ENCODE assay signal across 8 cellular contexts in genomic region chr9:131727795-131728545, GRCh38. TPM values are rescaled to one million over a fixed set of nuclear protein-coding genes. Genes with fewer than 3 reads are reported as not detected.
DNase-seq lines count a peak whose midpoint lies in the region; ATAC-seq and TF ChIP-seq lines count a peak whose summit lies in the region.

No MANE protein-coding gene starts in this region.

- H3K4me1 ChIP-seq in esophagus squamous epithelium, result peaks cover 42 to 86% (median 60%) of the 10 kb centered on the region in 3 donors

- peak overlapping the region in 1 of 4 donors; percentile 10 for H3K4me3 ChIP-seq in esophagus squamous epithelium

- peaks cover 22% of the 10 kb centered on the region for H3K36me3 Mint-ChIP-seq in activated CD4-positive, alpha-beta T cell treated with anti-CD3 and anti-CD28 coated beads for 36 hours (ENCODE audit: low read depth)

- DNase-seq in activated CD4-positive, alpha-beta T cell treated with anti-CD3 and anti-CD28 coated beads for 36 hours, result peak; percentile 44
- DNase-seq in activated CD4-positive, alpha-beta T cell treated with anti-CD3 and anti-CD28 coated beads, Interleukin-2, amount 50 U/mL, for 4 hours, result no peak
- peak; percentile 54 for DNase-seq in RWPE1 (ENCODE audit: low spot score)
- no peak for DNase-seq in esophagus squamous epithelium (lab: John Stamatoyannopoulos, UW)
- DNase-seq in stimulated activated naive CD8-positive, alpha-beta T cell treated with anti-CD3 and anti-CD28 coated beads, Interleukin-15, amount 100 ng/mL, for 72 hours, result peak in 1 of 2 donors; percentile 37
- DNase-seq in 8988T, result no peak
- no peak for DNase-seq in left colon

- H3K27me3 Mint-ChIP-seq in activated CD4-positive, alpha-beta T cell treated with anti-CD3 and anti-CD28 coated beads for 36 hours, result no peaks in the 10 kb centered on the region
- no peaks in the 10 kb centered on the region for H3K27me3 Mint-ChIP-seq in stimulated activated naive CD8-positive, alpha-beta T cell treated with anti-CD3 and anti-CD28 coated beads, Interleukin-15, amount 100 ng/mL, for 72 hours

- POLR2A ChIA-PET in activated CD4-positive, alpha-beta T cell treated with anti-CD3 and anti-CD28 coated beads for 36 hours (lab: Charles Lee), result interaction anchor here (0.6 to 2.5 kb wide), 9 partner anchors 9 to 472 kb away, joined by 3 to 19 read pairs (median 4); no protein-coding TSS in a partner anchor
- POLR2A ChIA-PET in RWPE1 (lab: Yijun Ruan, JAX; ENCODE audit: low non-redundant PET), result interaction anchor here (0.8 kb wide), 1 partner anchor 115 kb away, joined by 3 read pairs; no protein-coding TSS in a partner anchor

- no peak for TF ChIP-seq POLR2A in esophagus squamous epithelium (IDR thresholded peaks at IDR 0.05)

- no peak for TF ChIP-seq CTCF in RWPE1 (conservative IDR thresholded peaks at IDR 0.05; ENCODE audit: low read depth)
- no peak for TF ChIP-seq CTCF in esophagus squamous epithelium (IDR thresholded peaks at IDR 0.05)

- H3K9me3 ChIP-seq in esophagus squamous epithelium, result no peaks in the 10 kb centered on the region

- H3K27ac Mint-ChIP-seq in activated CD4-positive, alpha-beta T cell treated with anti-CD3 and anti-CD28 coated beads for 36 hours, result peak overlapping the region; percentile 93
- H3K27ac Mint-ChIP-seq in stimulated activated naive CD8-positive, alpha-beta T cell treated with anti-CD3 and anti-CD28 coated beads, Interleukin-15, amount 100 ng/mL, for 72 hours, result peak overlapping the region; percentile 96

- peak overlapping the region; percentile 66 for H3K4me3 Mint-ChIP-seq in activated CD4-positive, alpha-beta T cell treated with anti-CD3 and anti-CD28 coated beads for 36 hours
- H3K4me3 Mint-ChIP-seq in stimulated activated naive CD8-positive, alpha-beta T cell treated with anti-CD3 and anti-CD28 coated beads, Interleukin-15, amount 100 ng/mL, for 72 hours, result peak overlapping the region; percentile 85 to 86

- no peaks in the 10 kb centered on the region for H3K36me3 ChIP-seq in esophagus squamous epithelium

- H3K9me3 Mint-ChIP-seq in activated CD4-positive, alpha-beta T cell treated with anti-CD3 and anti-CD28 coated beads for 36 hours (ENCODE audit: low read depth), result no peaks in the 10 kb centered on the region
- H3K9me3 Mint-ChIP-seq in stimulated activated naive CD8-positive, alpha-beta T cell treated with anti-CD3 and anti-CD28 coated beads, Interleukin-15, amount 100 ng/mL, for 72 hours, result no peaks in the 10 kb centered on the region

- peak; percentile 3 for ATAC-seq in activated CD4-positive, alpha-beta T cell treated with anti-CD3 and anti-CD28 coated beads for 36 hours
- peak; percentile 37 for ATAC-seq in stimulated activated naive CD8-positive, alpha-beta T cell treated with anti-CD3 and anti-CD28 coated beads, Interleukin-15, amount 100 ng/mL, for 72 hours
- ATAC-seq in HG02885 (IDR thresholded peaks at IDR 0.05; ENCODE audit: poor library complexity, unreplicated experiment) (no peak), left colon (no peak)

- peak overlapping the region; percentile 89 for H3K27ac ChIP-seq in RWPE1
- H3K27ac ChIP-seq in esophagus squamous epithelium, result peak overlapping the region; percentile 67 to 79 (median 74)

- 13 to 32% methylated on average over 5 of the region's 5 CpGs for WGBS in esophagus squamous epithelium, 2 donors

- intact Hi-C loops in activated CD4-positive, alpha-beta T cell treated with anti-CD3 and anti-CD28 coated beads for 36 hours (cut with DNase I, micrococcal nuclease), result loop anchor here (1.0 to 5.0 kb wide), 6 partner anchors 8 to 331 kb away; no protein-coding TSS in a partner anchor
- intact Hi-C loops in esophagus squamous epithelium (cut with DNase I) (no loop called here), left colon (cut with DNase I, micrococcal nuclease) (no loop called here)

- CTCF ChIA-PET in activated CD4-positive, alpha-beta T cell treated with anti-CD3 and anti-CD28 coated beads for 36 hours (lab: Charles Lee), result interaction anchor here (0.6 to 3.1 kb wide), 19 partner anchors 9 to 136 kb away, joined by 3 to 15 read pairs (median 4); partner anchors contain the start of gene RAPGEF1
- CTCF ChIA-PET in RWPE1 (lab: Yijun Ruan, JAX), result interaction anchor here (0.6 to 1.8 kb wide), 4 partner anchors 12 to 136 kb away, joined by 3 to 9 read pairs (median 6); partner anchors contain the start of gene RAPGEF1

- no peaks in the 10 kb centered on the region for H3K27me3 ChIP-seq in esophagus squamous epithelium

- H3K4me1 Mint-ChIP-seq in activated CD4-positive, alpha-beta T cell treated with anti-CD3 and anti-CD28 coated beads for 36 hours, result peaks cover 88% of the 10 kb centered on the region
- peaks cover 99% of the 10 kb centered on the region for H3K4me1 Mint-ChIP-seq in stimulated activated naive CD8-positive, alpha-beta T cell treated with anti-CD3 and anti-CD28 coated beads, Interleukin-15, amount 100 ng/mL, for 72 hours

RNA-seq across cellular contexts. Expression of gene RAPGEF1, which starts 11.9 kb away (rescaled TPM):
- 100 to 1,000 TPM in 1 of 2 experiments, 10 to 100 TPM in 1; 86.7 to 108 TPM for total RNA-seq in activated CD4-positive, alpha-beta T cell treated with anti-CD3 and anti-CD28 coated beads for 36 hours
- 10 to 100 TPM; 12.2 to 40.4 (median 19.0) TPM for total RNA-seq in esophagus squamous epithelium
- 10 to 100 TPM; 61.2 to 75.0 TPM for total RNA-seq in left colon

Comparison
In these comparisons a context has a peak if more than half of its experiments do, and no peak if none do; other contexts are left out.
1. DNase-seq: peak in activated CD4-positive, alpha-beta T cell treated with anti-CD3 and anti-CD28 coated beads for 36 hours (single experiment) and RWPE1 (single experiment); none in activated CD4-positive, alpha-beta T cell treated with anti-CD3 and anti-CD28 coated beads, Interleukin-2, amount 50 U/mL, for 4 hours (0 of 2), esophagus squamous epithelium (single experiment), 8988T (single experiment) and left colon (0 of 2).
2. ATAC-seq: peak in activated CD4-positive, alpha-beta T cell treated with anti-CD3 and anti-CD28 coated beads for 36 hours (single experiment) and stimulated activated naive CD8-positive, alpha-beta T cell treated with anti-CD3 and anti-CD28 coated beads, Interleukin-15, amount 100 ng/mL, for 72 hours (single experiment); none in HG02885 (single experiment) and left colon (single experiment).
3. intact Hi-C loops: an anchor here in activated CD4-positive, alpha-beta T cell treated with anti-CD3 and anti-CD28 coated beads for 36 hours (1.0 to 5.0 kb wide); none called in esophagus squamous epithelium and left colon.